Comparison of ENCODE assay signal across 22 cellular contexts in the genomic region with DNA sequence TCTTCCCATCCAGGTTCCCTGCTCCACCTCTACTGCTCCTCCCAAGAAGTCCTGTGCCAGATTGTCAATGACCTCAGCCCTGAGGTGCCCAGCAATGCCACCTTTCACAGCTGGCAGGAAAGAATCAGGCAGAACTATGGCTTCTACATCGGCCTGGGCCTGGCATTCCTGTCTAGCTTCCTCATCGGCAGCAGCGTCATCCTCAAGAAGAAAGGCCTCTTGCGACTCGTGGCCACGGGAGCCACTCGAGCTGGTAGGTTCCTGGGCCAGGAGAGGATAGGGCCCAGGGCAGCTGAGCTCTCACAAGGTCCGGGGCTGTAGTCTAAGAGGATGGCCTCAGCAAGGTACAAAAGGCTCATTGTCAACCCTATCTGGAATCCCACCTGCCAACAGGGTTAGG. TPM values are rescaled to one million over a fixed set of nuclear protein-coding genes. Genes with fewer than 3 reads are reported as not detected.
DNase-seq lines count a peak whose midpoint lies in the region; ATAC-seq, FAIRE-seq and TF ChIP-seq lines count a peak whose summit lies in the region.
"Had no signal": no experiment of that assay in that cellular context is flagged by ENCODE, and none has a peak within 500 bp of the region (broad histone marks: within the 10 kb centered on the region; RNA-seq: fewer than 3 reads in every experiment).

No MANE protein-coding gene starts in this region.

- peak; percentile 39 for DNase-seq in EL
- DNase-seq in SK-MEL-5 (ENCODE audit: low read depth, low spot score): peak; percentile 16
- DNase-seq in RPMI8226: no peak
- DNase-seq in amygdala (lab: John Stamatoyannopoulos, UW): no peak
- no peak for DNase-seq in GM19239 (ENCODE audit: insufficient read length, low spot score)
- DNase-seq: activated CD4-positive, CD25-positive, alpha-beta regulatory T cell treated with anti-CD3 and anti-CD28 coated beads, Interleukin-2, amount 50 U/mL, for 72 hours; CD4-positive, alpha-beta T cell; DMS153; MV-4-11; NCI-H2227 treated with DMSO at 0.1 percent for 48 hours; NCI-H82; OCI-M1; SK-N-SH; small intestine; stimulated activated CD4-positive, alpha-beta T cell treated with anti-CD3 and anti-CD28 coated beads, Interleukin-4, amount 100 ng/mL, for 4 hours; T1000 had no signal

- H3K27me3 ChIP-seq in gastroesophageal sphincter: peaks cover 3% of the 10 kb centered on the region

- no peak for TF ChIP-seq POLR2A in gastroesophageal sphincter (IDR thresholded peaks at IDR 0.05)

- H3K27ac ChIP-seq in gastroesophageal sphincter: peak overlapping the region in 3 of 4 donors; percentile 56 to 72 (median 67)
- peak overlapping the region in 18 of 21 experiments; percentile 14 to 89 (median 50) for H3K27ac ChIP-seq in skin epidermis
- H3K27ac ChIP-seq: neural progenitor cell had no signal

- H3K4me3 ChIP-seq in gastroesophageal sphincter (no peak overlapping the region), skin epidermis (no peak overlapping the region)
- H3K4me3 ChIP-seq: K562, neural progenitor cell, prostate gland had no signal

- in situ Hi-C loops in SK-MEL-5 (cut with HindIII; ENCODE audit: low pct_unique_long_range_greater_than_20kb, low sequenced_read_pairs): no loop called here

- TF ChIP-seq CTCF in gastroesophageal sphincter (IDR thresholded peaks at IDR 0.05): no peak

- peaks cover 0 to 53% (median 16%) of the 10 kb centered on the region in 3 donors for H3K4me1 ChIP-seq in gastroesophageal sphincter
- H3K4me1 ChIP-seq: prostate gland had no signal

- TF ChIP-seq EP300 in gastroesophageal sphincter (IDR thresholded peaks at IDR 0.05): no peak

- no peak for FAIRE-seq in GM19239 (lab: Jason Lieb, UNC)
- FAIRE-seq: K562, small intestine had no signal

- ATAC-seq in gastroesophageal sphincter (no peak), GM18520 (IDR thresholded peaks at IDR 0.05; ENCODE audit: unreplicated experiment) (no peak)
- ATAC-seq: K562 had no signal

- peaks cover 0 to 7% of the 10 kb centered on the region in 2 donors for H3K36me3 ChIP-seq in gastroesophageal sphincter
- H3K36me3 ChIP-seq: neural progenitor cell, prostate gland had no signal

- no peaks in the 10 kb centered on the region for H3K9me3 ChIP-seq in gastroesophageal sphincter
- H3K9me3 ChIP-seq: prostate gland, SK-N-SH had no signal

- WGBS in gastroesophageal sphincter (ENCODE audit: low coverage in 1 of 2), 2 donors: no CpG with 5 or more reads among the region's 8 CpGs

RNA-seq across cellular contexts. Expression of a gene that starts 3.1 kb away (rescaled TPM):
- total RNA-seq in SK-MEL-5 (2014; rRNA removed; shearing (Covaris generic)): 0.67 TPM in 1 of 2 replicates, not detected in the other
- 0.20 and 0.21 TPM in 2 replicates for polyA plus RNA-seq in SK-MEL-5 (2015; cell fraction: cytosol; rRNA removed)
- polyA plus RNA-seq in SK-MEL-5 (2015; cell fraction: nucleus; rRNA removed): not detected in 2 replicates
- total RNA-seq in gastroesophageal sphincter: 1 to 10 TPM; 1.2 to 4.8 (median 2.7) TPM
- total RNA-seq: K562 had no signal
- polyA plus RNA-seq: K562 had no signal

Comparison
In these comparisons a context has a peak if more than half of its experiments do, and no peak if none do; other contexts are left out.
1. DNase-seq: peak in EL (single experiment) and SK-MEL-5 (single experiment); none in RPMI8226 (single experiment), amygdala (0 of 56) and GM19239 (single experiment).